ENCODE assay signal across 8 cellular contexts in the genomic region with DNA sequence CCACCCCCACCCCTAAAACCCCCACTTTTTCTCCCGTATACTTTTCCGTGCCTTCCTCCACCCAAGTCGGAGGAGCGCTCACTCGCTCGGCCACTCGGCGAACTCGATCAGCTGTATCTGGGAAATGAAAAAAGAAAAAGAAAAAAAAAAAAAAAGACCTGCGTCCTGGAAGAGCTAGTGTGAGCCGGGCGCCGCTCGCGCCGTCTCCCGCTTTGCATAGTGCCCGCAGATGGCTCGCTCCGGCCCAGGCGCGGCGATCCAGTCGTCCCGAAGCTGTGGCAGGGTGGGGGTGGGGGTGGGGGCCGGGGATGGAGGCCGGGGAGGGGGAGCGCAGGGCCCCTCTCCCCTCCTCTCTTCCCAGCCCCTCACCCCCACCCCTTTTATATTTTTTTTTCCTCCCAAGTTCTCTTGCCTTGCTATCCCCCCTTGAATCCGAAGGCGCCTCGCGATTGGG. TPM values are rescaled to one million over a fixed set of nuclear protein-coding genes. Genes with fewer than 3 reads are reported as not detected.
DNase-seq lines count a peak whose midpoint lies in the region; ATAC-seq, FAIRE-seq and TF ChIP-seq lines count a peak whose summit lies in the region.

No MANE protein-coding gene starts in this region.

- TF ChIP-seq POLR2A in GM12891 (IDR thresholded peaks at IDR 0.05; ENCODE audit: low read depth, low read length): no peak

- H4K20me1 ChIP-seq in OCI-LY3 (ENCODE audit: insufficient read depth, low read length): no peaks in the 10 kb centered on the region

- peak overlapping the region; percentile 38; the same call in 1 of the 2 replicates for H2AFZ ChIP-seq in OCI-LY3 (ENCODE audit: low read depth, low read length)

- no peaks in the 10 kb centered on the region for H3K9me3 ChIP-seq in OCI-LY3 (ENCODE audit: insufficient read depth, low read length)

- peaks cover 6% of the 10 kb centered on the region for H3K4me1 ChIP-seq in OCI-LY3 (ENCODE audit: low read length)

- H3K9ac ChIP-seq in OCI-LY3 (ENCODE audit: low read length): peak overlapping the region; percentile 61

- H3K27me3 Mint-ChIP-seq in neural crest cell (ENCODE audit: low read depth): peaks cover 94% of the 10 kb centered on the region

- no peaks in the 10 kb centered on the region for H3K36me3 Mint-ChIP-seq in neural crest cell (ENCODE audit: low read depth)

- no peak for TF ChIP-seq CTCF in OCI-LY3 (IDR thresholded peaks at IDR 0.05; ENCODE audit: low read depth, low read length)
- no peak for TF ChIP-seq CTCF in neural crest cell (conservative IDR thresholded peaks at IDR 0.05)

- peaks cover 64% of the 10 kb centered on the region for H3K4me1 Mint-ChIP-seq in neural crest cell

- H3K4me3 ChIP-seq in OCI-LY3 (ENCODE audit: low read length): peak overlapping the region; percentile 75

- H3K27ac Mint-ChIP-seq in neural crest cell (ENCODE audit: unreplicated experiment): peak overlapping the region; percentile 93

- DNase-seq in HEK293T (ENCODE audit: extremely low spot score): no peak
- no peak for DNase-seq in epithelial cell of prostate (ENCODE audit: low read depth, low spot score)
- DNase-seq in neural crest cell (ENCODE audit: low read depth, low spot score): no peak
- DNase-seq in GM12891 (ENCODE audit: insufficient read length, low spot score): no peak
- DNase-seq in putamen (ENCODE audit: low spot score): no peak
- no peak for DNase-seq in activated CD8-positive, alpha-beta memory T cell treated with anti-CD3 and anti-CD28 coated beads for 24 hours

- H3K27ac ChIP-seq in OCI-LY3 (ENCODE audit: low read length): no peak overlapping the region; the same call in 1 of the 2 replicates
- H3K27ac ChIP-seq in epithelial cell of prostate: peak overlapping the region; percentile 86

- no peak for FAIRE-seq in GM12891 (lab: Jason Lieb, UNC)

- H3K79me2 ChIP-seq in OCI-LY3 (ENCODE audit: low read length): no peaks in the 10 kb centered on the region

- peaks cover 20% of the 10 kb centered on the region for H3K27me3 ChIP-seq in OCI-LY3 (ENCODE audit: low read depth, low read length)

- no peaks in the 10 kb centered on the region for H3K36me3 ChIP-seq in OCI-LY3 (replicated peaks; ENCODE audit: low read depth, low read length)

- POLR2A ChIA-PET in HEK293T (lab: Yijun Ruan, JAX): interaction anchor here (0.6 to 1.3 kb wide), 8 partner anchors 9 to 138 kb away, joined by 3 to 4 read pairs (median 3); no protein-coding TSS in a partner anchor

- H3K4me3 Mint-ChIP-seq in neural crest cell: peak overlapping the region; percentile 98

- H3K4me2 ChIP-seq in OCI-LY3 (ENCODE audit: low read length): peak overlapping the region; percentile 65

- CTCF ChIA-PET in HEK293T (lab: Yijun Ruan, JAX): interaction anchor here (0.6 kb wide), 1 partner anchor 386 kb away, joined by 3 read pairs; no protein-coding TSS in a partner anchor

- no peaks in the 10 kb centered on the region for H3K9me3 Mint-ChIP-seq in neural crest cell

- ATAC-seq in GM18498 (IDR thresholded peaks at IDR 0.05; ENCODE audit: unreplicated experiment): peak; percentile 45

TF ChIP-seq in HEK293T, 16 proteins besides CTCF, POLR2A, EP300 and RAD21:
- peak; percentile 64; the same call in 1 of the 2 replicates for TF ChIP-seq ZNF384 (IDR thresholded peaks at IDR 0.05)
- TF ChIP-seq FOXM1 (IDR thresholded peaks at IDR 0.05; ENCODE audit: borderline replicate concordance): no peak

TF ChIP-seq in GM12891, 5 proteins besides CTCF, POLR2A, EP300 and RAD21:
- TF ChIP-seq TAF1 (IDR thresholded peaks at IDR 0.05; ENCODE audit: low read depth, low read length): no peak
- no peak for TF ChIP-seq PAX5 (IDR thresholded peaks at IDR 0.05; ENCODE audit: insufficient read depth, low read length, severe bottlenecking)
- no peak for TF ChIP-seq SPI1 (IDR thresholded peaks at IDR 0.05; ENCODE audit: low read depth, low read length)
- TF ChIP-seq POU2F2 (IDR thresholded peaks at IDR 0.05; ENCODE audit: low read depth, low read length): no peak
- TF ChIP-seq POLR2AphosphoS5 (IDR thresholded peaks at IDR 0.05; ENCODE audit: low read depth, low read length): no peak

RNA-seq across cellular contexts. Expression of gene PROX1, which starts 0.3 kb away (rescaled TPM):
- total RNA-seq in neural crest cell: 14.3 and 17.5 TPM in 2 replicates
- 0.01 TPM for polyA plus RNA-seq in GM12891 (2012; ENCODE audit: low read depth, missing spikeins)
